ENCODE assay signal across 8 cellular contexts in genomic region chr13:52193572-52194183, GRCh38. TPM values are rescaled to one million over a fixed set of nuclear protein-coding genes. Genes with fewer than 3 reads are reported as not detected.
DNase-seq lines count a peak whose midpoint lies in the region; ATAC-seq and TF ChIP-seq lines count a peak whose summit lies in the region.
"Not testable (repeated sequence)": the region's sequence is repeated elsewhere in the genome, so short reads cannot be mapped to it uniquely, and the experiment has no call there.

No MANE protein-coding gene starts in this region.

- peak overlapping the region; percentile 83 for H2AFZ ChIP-seq in Karpas-422 (ENCODE audit: low read length)
- peak overlapping the region; percentile 96 for H2AFZ ChIP-seq in SU-DHL-6 (ENCODE audit: low read depth, low read length, severe bottlenecking)

- H3K9me3 ChIP-seq in Karpas-422 (ENCODE audit: low read length); SU-DHL-6 (ENCODE audit: insufficient read depth, low read length); body of pancreas: not testable (repeated sequence)

- not testable (repeated sequence) for TF ChIP-seq POLR2A in body of pancreas (IDR thresholded peaks at IDR 0.05)

- not testable (repeated sequence) for TF ChIP-seq CTCF in C4-2B (conservative IDR thresholded peaks at IDR 0.05); SU-DHL-6 (IDR thresholded peaks at IDR 0.05; ENCODE audit: insufficient read depth, low read length, poor library complexity, severe bottlenecking); body of pancreas (IDR thresholded peaks at IDR 0.05); fibroblast of villous mesenchyme (IDR thresholded peaks at IDR 0.05; ENCODE audit: insufficient read depth, low read depth, low read length)

- WGBS in body of pancreas, 2 donors = 0 to 1% methylated on average over 14 of the region's 14 CpGs

- H3K4me1 Mint-ChIP-seq in stimulated activated effector memory CD8-positive, alpha-beta T cell treated with anti-CD3 and anti-CD28 coated beads, Interleukin-12 subunit alpha, Interleukin-12 subunit beta, amount 100 ng/mL, for 72 hours = peaks cover 11% of the 10 kb centered on the region

- H3K4me3 Mint-ChIP-seq in stimulated activated effector memory CD8-positive, alpha-beta T cell treated with anti-CD3 and anti-CD28 coated beads, Interleukin-12 subunit alpha, Interleukin-12 subunit beta, amount 100 ng/mL, for 72 hours = peak overlapping the region; percentile 90

- H3K9ac ChIP-seq in Karpas-422 (ENCODE audit: low read length) = peak overlapping the region; percentile 84
- H3K9ac ChIP-seq in SU-DHL-6 (ENCODE audit: low read length) = peak overlapping the region; percentile 82

- not testable (repeated sequence) for H3K9me3 Mint-ChIP-seq in stimulated activated effector memory CD8-positive, alpha-beta T cell treated with anti-CD3 and anti-CD28 coated beads, Interleukin-12 subunit alpha, Interleukin-12 subunit beta, amount 100 ng/mL, for 72 hours

- not testable (repeated sequence) for DNase-seq in Karpas-422; body of pancreas; stimulated activated effector memory CD8-positive, alpha-beta T cell treated with anti-CD3 and anti-CD28 coated beads, Interleukin-12 subunit alpha, Interleukin-12 subunit beta, amount 100 ng/mL, for 72 hours (ENCODE audit: low spot score in 2 of 2)
- DNase-seq in fibroblast of villous mesenchyme (ENCODE audit: low read depth) = peak; percentile 22
- DNase-seq in midbrain (lab: John Stamatoyannopoulos, UW) = peak; percentile 18

- H4K20me1 ChIP-seq in Karpas-422 (ENCODE audit: insufficient read depth, low read depth, low read length); SU-DHL-6 (ENCODE audit: low read depth, low read length): not testable (repeated sequence)

- H3K36me3 Mint-ChIP-seq in stimulated activated effector memory CD8-positive, alpha-beta T cell treated with anti-CD3 and anti-CD28 coated beads, Interleukin-12 subunit alpha, Interleukin-12 subunit beta, amount 100 ng/mL, for 72 hours = peaks cover 19% of the 10 kb centered on the region

- not testable (repeated sequence) for H3K9me2 ChIP-seq in Karpas-422 (replicated peaks; ENCODE audit: insufficient read depth, low read length); SU-DHL-6 (replicated peaks; ENCODE audit: insufficient read depth, low read length)

- H3K4me1 ChIP-seq in Karpas-422 (ENCODE audit: low read length) = peaks cover 27% of the 10 kb centered on the region
- H3K4me1 ChIP-seq in body of pancreas = peaks cover 18% of the 10 kb centered on the region

- H3K27ac ChIP-seq in C4-2B (peak overlapping the region; percentile 73), Karpas-422 (ENCODE audit: low read length) (peak overlapping the region; percentile 18; the same call in 1 of the 2 replicates), SU-DHL-6 (ENCODE audit: low read depth, low read length) (peak overlapping the region; percentile 56), body of pancreas (peak overlapping the region; percentile 52 to 77 (median 73))

- not testable (repeated sequence) for H3K27me3 ChIP-seq in Karpas-422 (ENCODE audit: low read length); SU-DHL-6 (ENCODE audit: low read length); body of pancreas

- H3K27ac Mint-ChIP-seq in stimulated activated effector memory CD8-positive, alpha-beta T cell treated with anti-CD3 and anti-CD28 coated beads, Interleukin-12 subunit alpha, Interleukin-12 subunit beta, amount 100 ng/mL, for 72 hours = peak overlapping the region; percentile 94

- H3K4me2 ChIP-seq in Karpas-422 (ENCODE audit: low read depth, low read length, poor library complexity, severe bottlenecking) (peak overlapping the region; percentile 87), SU-DHL-6 (ENCODE audit: low read depth, low read length, poor library complexity, severe bottlenecking) (peak overlapping the region; percentile 78)

- not testable (repeated sequence) for H3K36me3 ChIP-seq in Karpas-422 (ENCODE audit: insufficient read depth, low read length); SU-DHL-6 (ENCODE audit: low read length); body of pancreas (replicated peaks in 1 of 2; ENCODE audit: insufficient read depth in 1 of 2, low read depth in 2 of 2)

- peak; percentile 27 for ATAC-seq in GM21526 (IDR thresholded peaks at IDR 0.05; ENCODE audit: low FRiP score, unreplicated experiment)
- not testable (repeated sequence) for ATAC-seq in body of pancreas; stimulated activated effector memory CD8-positive, alpha-beta T cell treated with anti-CD3 and anti-CD28 coated beads, Interleukin-12 subunit alpha, Interleukin-12 subunit beta, amount 100 ng/mL, for 72 hours

- H3F3A ChIP-seq in SU-DHL-6 (ENCODE audit: insufficient read depth) = not testable (repeated sequence)

- H3K79me2 ChIP-seq in Karpas-422 (ENCODE audit: low read length) (peaks cover 53% of the 10 kb centered on the region), SU-DHL-6 (ENCODE audit: insufficient read depth, low read length) (peaks cover 31% of the 10 kb centered on the region)

- intact Hi-C loops in body of pancreas (cut with DNase I) = not testable (repeated sequence)

- H3K4me3 ChIP-seq in Karpas-422 (ENCODE audit: low read length) (peak overlapping the region; percentile 84), SU-DHL-6 (ENCODE audit: insufficient read depth, low read length, poor library complexity, severe bottlenecking) (peak overlapping the region; percentile 97), body of pancreas (peak overlapping the region; percentile 60 to 71), fibroblast of villous mesenchyme (ENCODE audit: low read depth, low read length) (peak overlapping the region; percentile 93)

RNA-seq across cellular contexts. Expression of gene NEK3, which starts 34.3 kb away (rescaled TPM):
- total RNA-seq in Karpas-422 (2014; rRNA removed; shearing (Covaris generic); ENCODE audit: low replicate concordance) = 26.5 and 33.1 TPM in 2 replicates
- total RNA-seq in body of pancreas (10 to 100 TPM; 19.7 to 25.4 TPM), fibroblast of villous mesenchyme (9.1 and 10.3 TPM in 2 replicates)

Comparison
In these comparisons a context has a peak if more than half of its experiments do, and no peak if none do; other contexts are left out.
1. H3K27ac ChIP-seq: peak in every context shown above with its lines; median percentile 73 in C4-2B; 73 in body of pancreas; 56 in SU-DHL-6; 18 in Karpas-422.